In the genomic region with DNA sequence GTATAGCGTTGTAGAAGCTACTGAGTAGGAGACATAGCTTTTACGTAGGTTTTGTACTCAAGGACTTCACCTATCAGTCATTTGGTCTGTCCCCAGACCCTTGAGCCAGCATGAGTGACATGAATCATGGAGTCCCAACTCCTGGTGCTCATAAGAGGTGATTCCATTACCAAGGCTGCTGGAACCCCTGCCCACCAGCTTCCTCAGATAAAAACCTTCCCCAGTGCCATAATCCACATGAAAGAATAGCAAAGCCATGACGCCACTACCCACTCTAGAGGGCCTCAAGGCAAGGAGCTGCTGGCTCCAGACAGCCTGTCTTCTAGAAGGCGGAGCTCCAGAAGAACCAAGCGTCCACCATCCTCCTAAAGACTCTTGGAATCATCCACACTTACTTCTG, we compare ENCODE assay signal across 5 cellular contexts.
"Had no signal": no experiment of that assay in that cellular context is flagged by ENCODE, and none has a peak within 500 bp of the region (broad histone marks: within the 10 kb centered on the region; RNA-seq: fewer than 3 reads in every experiment).

No MANE protein-coding gene starts in this region.

- H2AFZ ChIP-seq: GM23338 had no signal

- DNase-seq: H9, HCEC 1CT, IMR-90 had no signal

- ATAC-seq: GM23338, K562 had no signal

- H3K4me2 ChIP-seq: GM23338 had no signal

- H3K4me3 ChIP-seq: GM23338, K562 had no signal
